Comparison of ENCODE assay signal across 9 cellular contexts in the genomic region with DNA sequence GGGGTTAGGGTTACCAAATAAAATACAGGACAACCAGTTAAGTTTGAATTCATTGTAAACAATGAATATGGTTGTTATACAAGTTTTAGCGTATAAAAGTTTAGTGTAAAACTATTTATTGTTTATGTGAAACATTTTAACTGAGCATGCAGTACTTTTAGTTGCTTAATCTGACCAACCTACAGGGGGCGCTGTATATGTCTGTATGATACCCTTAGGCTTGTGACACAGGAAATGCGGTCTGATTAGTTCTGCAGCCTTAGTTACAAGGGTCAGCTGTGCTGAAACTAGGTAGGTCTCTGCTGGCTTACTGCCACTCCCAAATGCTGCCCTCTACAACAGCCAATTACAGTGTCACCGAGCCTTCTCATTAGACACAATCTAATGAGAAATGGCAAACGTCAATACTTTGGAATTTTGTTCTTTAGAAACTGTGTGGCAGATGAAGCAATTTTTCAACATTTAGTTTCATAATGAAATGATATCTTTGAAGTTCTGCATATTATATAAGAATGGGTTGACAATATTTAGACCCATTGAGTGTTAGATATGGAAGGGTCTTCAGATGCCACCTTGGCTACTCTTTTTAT. TPM values are rescaled to one million over a fixed set of nuclear protein-coding genes. Genes with fewer than 3 reads are reported as not detected.
DNase-seq lines count a peak whose midpoint lies in the region; ATAC-seq, FAIRE-seq and TF ChIP-seq lines count a peak whose summit lies in the region.
"Had no signal": no experiment of that assay in that cellular context is flagged by ENCODE, and none has a peak within 500 bp of the region (broad histone marks: within the 10 kb centered on the region; RNA-seq: fewer than 3 reads in every experiment).

No MANE protein-coding gene starts in this region.

- no peaks in the 10 kb centered on the region for H3K4me1 ChIP-seq in HepG2 (ENCODE audit: insufficient read depth, low read length)
- no peaks in the 10 kb centered on the region for H3K4me1 ChIP-seq in right lobe of liver

- no peaks in the 10 kb centered on the region for H3K79me2 ChIP-seq in HepG2 (ENCODE audit: insufficient read depth, low read length)

- H3K9me3 ChIP-seq in HepG2 (ENCODE audit: low read length) (no peaks in the 10 kb centered on the region), right lobe of liver (no peaks in the 10 kb centered on the region)

- no peak for TF ChIP-seq EP300 in HepG2 (IDR thresholded peaks at IDR 0.05; ENCODE audit: low read depth in 2 of 2, low read length in 2 of 2)
- no peak for TF ChIP-seq EP300 in HepG2 (CRISPR knock-in tag; IDR thresholded peaks at IDR 0.05; ENCODE audit: borderline replicate concordance)

- H2AFZ ChIP-seq in HepG2 (ENCODE audit: low read length): no peak overlapping the region

- TF ChIP-seq RAD21 in HepG2 (CRISPR knock-in tag; IDR thresholded peaks at IDR 0.05): no peak

- H3K4me2 ChIP-seq in HepG2 (ENCODE audit: low read depth, low read length): no peak overlapping the region

- no peak for FAIRE-seq in HepG2 (lab: Jason Lieb, UNC)
- FAIRE-seq in urothelium cell line (lab: Jason Lieb, UNC): no peak

- no peaks in the 10 kb centered on the region for H3K36me3 ChIP-seq in HepG2 (replicated peaks in 1 of 2; ENCODE audit: control insufficient read depth in 1 of 2, insufficient read depth in 2 of 2, low read length in 2 of 2)
- no peaks in the 10 kb centered on the region for H3K36me3 ChIP-seq in right lobe of liver

- WGBS in HepG2 (ENCODE audit: low lambda C conversion rate): 16% methylated on average over 5 of the region's 5 CpGs
- 28% methylated on average over 5 of the region's 5 CpGs for WGBS in right lobe of liver (ENCODE audit: insufficient coverage, low coverage, low lambda C conversion rate, missing lambda C conversion rate)

- DNase-seq in HepG2 (ENCODE audit: low spot score) (peak; percentile 36), right lobe of liver (no peak), HCEC 1CT (peak; percentile 13), LNCaP clone FGC (ENCODE audit: low read depth) (no peak), astrocyte of the cerebellum (ENCODE audit: low read depth) (no peak), urothelium cell line (ENCODE audit: low spot score) (no peak), posterior cingulate gyrus (no peak)

- intact Hi-C loops in HepG2 (cut with micrococcal nuclease; ENCODE audit: unreplicated experiment): loop anchor here (1.0 kb wide), 1 partner anchor 553 kb away; no protein-coding TSS in a partner anchor
- intact Hi-C loops in right lobe of liver (cut with DNase I): no loop called here
- intact Hi-C loops in posterior cingulate gyrus (cut with DNase I): no loop called here

- H3K27me3 Mint-ChIP-seq in stimulated activated memory B cell treated with anti-CD40 and anti-IgM and Interleukin-4, amounts not matched to agents 10 μg/mL and 1 μg/mL and 100 μg/mL, for 72 hours: no peaks in the 10 kb centered on the region

- no peak overlapping the region for H3K27ac Mint-ChIP-seq in stimulated activated memory B cell treated with anti-CD40 and anti-IgM and Interleukin-4, amounts not matched to agents 10 μg/mL and 1 μg/mL and 100 μg/mL, for 72 hours
- H3K27ac Mint-ChIP-seq: stimulated activated naive CD8-positive, alpha-beta T cell treated with anti-CD3 and anti-CD28 coated beads, Interleukin-15, Interleukin-2, amounts not matched to agents 100 ng/mL and 50 ng/mL, for 24 hours had no signal

- H3K36me3 Mint-ChIP-seq in stimulated activated memory B cell treated with anti-CD40 and anti-IgM and Interleukin-4, amounts not matched to agents 10 μg/mL and 1 μg/mL and 100 μg/mL, for 72 hours: peaks cover 7% of the 10 kb centered on the region

- H3K27me3 ChIP-seq in HepG2 (ENCODE audit: control insufficient read depth in 1 of 2, insufficient read depth in 2 of 2, low read length in 2 of 2) (no peaks in the 10 kb centered on the region), right lobe of liver (no peaks in the 10 kb centered on the region)

- peaks cover 4% of the 10 kb centered on the region for H3K9me3 Mint-ChIP-seq in stimulated activated memory B cell treated with anti-CD40 and anti-IgM and Interleukin-4, amounts not matched to agents 10 μg/mL and 1 μg/mL and 100 μg/mL, for 72 hours

- H3K4me1 Mint-ChIP-seq in stimulated activated memory B cell treated with anti-CD40 and anti-IgM and Interleukin-4, amounts not matched to agents 10 μg/mL and 1 μg/mL and 100 μg/mL, for 72 hours: no peaks in the 10 kb centered on the region

- in situ Hi-C loops in HepG2 (cut with HindIII; ENCODE audit: extremely low pct_ligation_motif_present, low pct_unique_long_range_greater_than_20kb) (no loop called here), astrocyte of the cerebellum (cut with HindIII; ENCODE audit: low sequenced_read_pairs) (loop anchor here (5.0 kb wide), 1 partner anchor 45 kb away; no protein-coding TSS in a partner anchor)

- CTCF ChIA-PET in HepG2 (lab: Yijun Ruan, JAX; ENCODE audit: low intra/inter-chr PET ratio, low total read pairs): no interaction called here

- H3K4me3 ChIP-seq in HepG2 (replicated peaks in 1 of 3; ENCODE audit: insufficient read depth in 1 of 3, low read depth in 2 of 3, low read length in 3 of 3): no peak overlapping the region
- H3K4me3 ChIP-seq in right lobe of liver: no peak overlapping the region
- H3K4me3 ChIP-seq in LNCaP clone FGC (ENCODE audit: low read depth, low read length): no peak overlapping the region
- H3K4me3 ChIP-seq in astrocyte of the cerebellum (ENCODE audit: low read depth, low read length): no peak overlapping the region

- TF ChIP-seq CTCF in HepG2 (CRISPR knock-in tag; IDR thresholded peaks at IDR 0.05) (no peak), right lobe of liver (IDR thresholded peaks at IDR 0.05) (peak in 2 of 4 donors; percentile 23 to 34), LNCaP clone FGC (IDR thresholded peaks at IDR 0.05; ENCODE audit: control insufficient read depth, extremely low read depth, insufficient read depth) (peak; percentile 28), astrocyte of the cerebellum (IDR thresholded peaks at IDR 0.05; ENCODE audit: low read depth, low read length, missing control alignments) (peak; percentile 39)

- H4K20me1 ChIP-seq in HepG2 (ENCODE audit: insufficient read depth, low read length): no peaks in the 10 kb centered on the region

- H3K9ac ChIP-seq in HepG2 (ENCODE audit: insufficient read depth, low read depth, low read length): no peak overlapping the region

- H3K27ac ChIP-seq in HepG2 (ENCODE audit: extremely low read length, insufficient read depth, low read length) (no peak overlapping the region), right lobe of liver (no peak overlapping the region)

- no TSS peak for BruUV-seq in HepG2 (replicated peaks; lab: Mats Ljungman, UMichigan)

- no peak overlapping the region for H3K4me3 Mint-ChIP-seq in stimulated activated memory B cell treated with anti-CD40 and anti-IgM and Interleukin-4, amounts not matched to agents 10 μg/mL and 1 μg/mL and 100 μg/mL, for 72 hours
- H3K4me3 Mint-ChIP-seq: stimulated activated naive CD8-positive, alpha-beta T cell treated with anti-CD3 and anti-CD28 coated beads, Interleukin-15, Interleukin-2, amounts not matched to agents 100 ng/mL and 50 ng/mL, for 24 hours had no signal

- POLR2A ChIA-PET in HepG2 (lab: Yijun Ruan, JAX): no interaction called here

- ATAC-seq in HepG2 (peak; percentile 54), right lobe of liver (no peak)
- ATAC-seq in stimulated activated memory B cell treated with anti-CD40 and anti-IgM and Interleukin-4, amounts not matched to agents 10 μg/mL and 1 μg/mL and 100 μg/mL, for 72 hours: peak; percentile 80

- no peak for TF ChIP-seq POLR2A in HepG2 (IDR thresholded peaks at IDR 0.05; ENCODE audit: insufficient read depth in 1 of 2, low read depth in 2 of 2, low read length in 2 of 2)
- TF ChIP-seq POLR2A in right lobe of liver (IDR thresholded peaks at IDR 0.05): no peak

TF ChIP-seq in HepG2, 621 proteins besides CTCF, POLR2A, EP300 and RAD21 (continues in another document):
- TF ChIP-seq ARNT (IDR thresholded peaks at IDR 0.05): no peak
- no peak for TF ChIP-seq ZNF747 (CRISPR knock-in tag; IDR thresholded peaks at IDR 0.05; ENCODE audit: borderline replicate concordance)
- no peak for TF ChIP-seq HOXA7 (CRISPR knock-in tag; IDR thresholded peaks at IDR 0.05)
- TF ChIP-seq KAT8 (CRISPR knock-in tag; IDR thresholded peaks at IDR 0.05): no peak

RNA-seq across cellular contexts. Expression of gene NTNG1, which starts 56.2 kb away (rescaled TPM):
- not detected in 2 replicates for total RNA-seq in HepG2 (2016; rRNA removed; fragmentation: Illumina TruSeq; extraction: Trizol)
- total RNA-seq in HepG2 (2016; cell fraction: cytosol; rRNA removed; fragmentation: Illumina TruSeq; extraction: Trizol; ENCODE audit: low read depth): not detected in 2 replicates
- total RNA-seq in HepG2 (2016; cell fraction: insoluble cytoplasmic fraction; rRNA removed; fragmentation: Illumina TruSeq; extraction: Trizol): not detected in 2 replicates
- total RNA-seq in HepG2 (2016; cell fraction: membrane; rRNA removed; fragmentation: Illumina TruSeq; extraction: Trizol): not detected in 2 replicates
- not detected in 2 replicates for total RNA-seq in HepG2 (2016; cell fraction: nucleus; rRNA removed; fragmentation: Illumina TruSeq; extraction: Trizol)
- 0.03 TPM in 1 of 2 replicates, not detected in the other for polyA plus RNA-seq in HepG2 (2011; rRNA removed)
- 0.01 and 0.04 TPM in 2 replicates for polyA plus RNA-seq in HepG2 (2011; cell fraction: cytosol; rRNA removed)
- 0.05 and 0.10 TPM in 2 replicates for polyA plus RNA-seq in HepG2 (2011; cell fraction: nucleus; rRNA removed)
- not detected in 2 replicates for polyA plus RNA-seq in HepG2 (2012)
- not detected in 2 replicates for polyA plus RNA-seq in HepG2 (2016; cell fraction: cytosol; fragmentation: Illumina TruSeq; extraction: Trizol; ENCODE audit: low read depth)
- polyA plus RNA-seq in HepG2 (2016; cell fraction: insoluble cytoplasmic fraction; fragmentation: Illumina TruSeq; extraction: Trizol; ENCODE audit: low read depth): not detected in 2 replicates
- not detected in 2 replicates for polyA plus RNA-seq in HepG2 (2016; cell fraction: membrane; fragmentation: Illumina TruSeq; extraction: Trizol; ENCODE audit: low read depth)
- not detected in 2 replicates for polyA plus RNA-seq in HepG2 (2016; cell fraction: nucleus; fragmentation: Illumina TruSeq; extraction: Trizol; ENCODE audit: insufficient read depth, low read depth)
- 0.28 TPM in 1 of 2 replicates, not detected in the other for polyA minus RNA-seq in HepG2 (2011; rRNA and poly(A)+ RNA removed; ENCODE audit: low replicate concordance)
- not detected in 2 replicates for polyA minus RNA-seq in HepG2 (2011; cell fraction: cytosol; rRNA and poly(A)+ RNA removed)
- 0.25 and 0.26 TPM in 2 replicates for polyA minus RNA-seq in HepG2 (2011; cell fraction: nucleus; rRNA and poly(A)+ RNA removed)
- not detected for total RNA-seq in right lobe of liver

Comparison
In these comparisons a context has a peak if more than half of its experiments do, and no peak if none do; other contexts are left out.
1. ATAC-seq: peak in HepG2 (single experiment) and stimulated activated memory B cell treated with anti-CD40 and anti-IgM and Interleukin-4, amounts not matched to agents 10 μg/mL and 1 μg/mL and 100 μg/mL, for 72 hours (single experiment); none in right lobe of liver (0 of 4).
2. DNase-seq: peak in HepG2 (single experiment) and HCEC 1CT (single experiment); none in right lobe of liver (0 of 3), LNCaP clone FGC (single experiment), astrocyte of the cerebellum (single experiment), urothelium cell line (single experiment) and posterior cingulate gyrus (0 of 10).